In the genomic region with DNA sequence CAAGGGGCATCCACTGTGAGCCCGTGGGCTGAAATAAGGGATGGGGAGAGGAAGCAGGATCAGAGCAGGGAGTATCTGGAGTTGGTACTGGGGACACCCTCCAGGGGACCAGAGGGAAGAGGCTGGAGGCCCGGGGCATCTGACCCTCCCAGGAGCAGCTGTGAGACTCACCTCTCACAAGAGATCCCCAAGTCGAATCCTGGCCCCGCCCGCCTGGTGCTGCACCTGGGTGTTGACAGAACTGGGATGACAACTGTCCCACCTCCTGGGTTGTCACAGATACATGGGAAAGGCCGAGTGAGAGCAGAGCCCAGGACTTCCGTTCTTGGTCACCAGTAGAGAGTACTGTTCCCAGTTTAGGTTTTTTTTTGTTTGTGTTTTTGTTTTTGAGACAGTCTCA, we compare ENCODE assay signal across 17 cellular contexts.
A peak's percentile ranks its signal among the peaks of the same experiment; 100 is the strongest.
DNase-seq lines count a peak whose midpoint lies in the region; ATAC-seq and TF ChIP-seq lines count a peak whose summit lies in the region.
"Had no signal": no experiment of that assay in that cellular context is flagged by ENCODE, and none has a peak within 500 bp of the region (broad histone marks: within the 10 kb centered on the region; RNA-seq: fewer than 3 reads in every experiment).

No MANE protein-coding gene starts in this region.

- H3K4me2 ChIP-seq in BLaER1, result peak overlapping the region; percentile 91

- peaks cover 13% of the 10 kb centered on the region; the same call in 1 of the 2 replicates for H3K27me3 ChIP-seq in BLaER1
- peaks cover 3% of the 10 kb centered on the region for H3K27me3 ChIP-seq in lower lobe of right lung (ENCODE audit: low read depth)
- no peaks in the 10 kb centered on the region for H3K27me3 ChIP-seq in Caco-2 (replicated peaks; ENCODE audit: control insufficient read depth, insufficient read depth, low read length)

- no peak overlapping the region for H3K9ac ChIP-seq in BLaER1

- POLR2A ChIA-PET in WTC11 (lab: Charles Lee), result no interaction called here
- POLR2A ChIA-PET in Caco-2 (lab: Charles Lee), result no interaction called here

- TF ChIP-seq CTCF in WTC11 (IDR thresholded peaks at IDR 0.05) (no peak), lower lobe of right lung (IDR thresholded peaks at IDR 0.05) (no peak), Caco-2 (IDR thresholded peaks at IDR 0.05; ENCODE audit: insufficient read depth in 1 of 2, low read depth in 1 of 2, low read length in 1 of 2, severe bottlenecking in 1 of 2, unreplicated experiment in 1 of 2) (no peak)

- no TSS peak for BruUV-seq in Caco-2 (replicated peaks; lab: Mats Ljungman, UMichigan)

- H3K4me1 ChIP-seq in BLaER1, result peaks cover 89% of the 10 kb centered on the region
- peaks cover 3% of the 10 kb centered on the region for H3K4me1 ChIP-seq in lower lobe of right lung
- H3K4me1 ChIP-seq in Caco-2, result peaks cover 12% of the 10 kb centered on the region; the same call in 1 of the 2 replicates

- H3K4me1 Mint-ChIP-seq in WTC11, result no peaks in the 10 kb centered on the region
- H3K4me1 Mint-ChIP-seq in stimulated activated effector memory CD8-positive, alpha-beta T cell treated with anti-CD3 and anti-CD28 coated beads, Interleukin-12 subunit alpha, Interleukin-12 subunit beta, amount 100 ng/mL, for 72 hours, result peaks cover 5% of the 10 kb centered on the region
- peaks cover 5% of the 10 kb centered on the region for H3K4me1 Mint-ChIP-seq in Caco-2 (ENCODE audit: low read depth, unreplicated experiment)

- no peaks in the 10 kb centered on the region for H3K9me3 ChIP-seq in BLaER1
- no peaks in the 10 kb centered on the region for H3K9me3 ChIP-seq in lower lobe of right lung
- no peaks in the 10 kb centered on the region for H3K9me3 ChIP-seq in Caco-2

- H3K9me3 Mint-ChIP-seq in WTC11 (no peaks in the 10 kb centered on the region), Caco-2 (ENCODE audit: unreplicated experiment) (no peaks in the 10 kb centered on the region)
- no peaks in the 10 kb centered on the region for H3K9me3 Mint-ChIP-seq in stimulated activated effector memory CD8-positive, alpha-beta T cell treated with anti-CD3 and anti-CD28 coated beads, Interleukin-12 subunit alpha, Interleukin-12 subunit beta, amount 100 ng/mL, for 72 hours

- no peaks in the 10 kb centered on the region for H3K27me3 Mint-ChIP-seq in WTC11 (ENCODE audit: low read depth)
- no peaks in the 10 kb centered on the region for H3K27me3 Mint-ChIP-seq in Caco-2 (ENCODE audit: insufficient read depth, unreplicated experiment)

- no peaks in the 10 kb centered on the region; the same call in 1 of the 2 replicates for H3K36me3 Mint-ChIP-seq in WTC11
- H3K36me3 Mint-ChIP-seq in stimulated activated effector memory CD8-positive, alpha-beta T cell treated with anti-CD3 and anti-CD28 coated beads, Interleukin-12 subunit alpha, Interleukin-12 subunit beta, amount 100 ng/mL, for 72 hours, result no peaks in the 10 kb centered on the region
- peaks cover 10% of the 10 kb centered on the region for H3K36me3 Mint-ChIP-seq in Caco-2 (ENCODE audit: insufficient read depth, unreplicated experiment)

- peaks cover under 1% of the 10 kb centered on the region; the same call in 1 of the 2 replicates for H3K36me3 ChIP-seq in BLaER1
- no peaks in the 10 kb centered on the region for H3K36me3 ChIP-seq in lower lobe of right lung
- H3K36me3 ChIP-seq in Caco-2 (ENCODE audit: control insufficient read depth, insufficient read depth, low read length), result no peaks in the 10 kb centered on the region

- H3K4me3 Mint-ChIP-seq in WTC11 (no peak overlapping the region), Caco-2 (ENCODE audit: unreplicated experiment) (no peak overlapping the region)
- no peak overlapping the region for H3K4me3 Mint-ChIP-seq in stimulated activated effector memory CD8-positive, alpha-beta T cell treated with anti-CD3 and anti-CD28 coated beads, Interleukin-12 subunit alpha, Interleukin-12 subunit beta, amount 100 ng/mL, for 72 hours

- H3K4me3 ChIP-seq in BLaER1 (no peak overlapping the region), lower lobe of right lung (no peak overlapping the region), Caco-2 (ENCODE audit: low read depth, low read length) (no peak overlapping the region)
- H3K4me3 ChIP-seq: GM12878 had no signal

- H3K27ac ChIP-seq in BLaER1 (peak overlapping the region; percentile 59), lower lobe of right lung (no peak overlapping the region)

- no peaks in the 10 kb centered on the region for H4K20me1 ChIP-seq in BLaER1

- DNase-seq in WTC11 (ENCODE audit: low spot score) (no peak), lower lobe of right lung (peak; percentile 50), Caco-2 (no peak)
- DNase-seq in stimulated activated effector memory CD8-positive, alpha-beta T cell treated with anti-CD3 and anti-CD28 coated beads, Interleukin-12 subunit alpha, Interleukin-12 subunit beta, amount 100 ng/mL, for 72 hours (ENCODE audit: low spot score in 2 of 2), result no peak
- DNase-seq: AML-193, DMS 273 treated with DMSO at 0.1 percent for 48 hours, DMS79 treated with DMSO at 0.1 percent for 48 hours, GOT3, Kasumi-1, NCI-H1694 treated with DMSO at 0.1 percent for 48 hours, NCI-H446, NCI-H526 treated with DMSO at 0.1 percent for 48 hours, Right ventricle myocardium superior had no signal

- H3K27ac Mint-ChIP-seq in WTC11 (peak overlapping the region; percentile 57), Caco-2 (ENCODE audit: unreplicated experiment) (no peak overlapping the region)
- H3K27ac Mint-ChIP-seq in stimulated activated effector memory CD8-positive, alpha-beta T cell treated with anti-CD3 and anti-CD28 coated beads, Interleukin-12 subunit alpha, Interleukin-12 subunit beta, amount 100 ng/mL, for 72 hours, result peak overlapping the region; percentile 22

- CTCF ChIA-PET in WTC11 (lab: Charles Lee), result interaction anchor here (0.5 to 1.2 kb wide), 2 partner anchors 91 to 264 kb away, joined by 3 read pairs; no protein-coding TSS in a partner anchor
- CTCF ChIA-PET in Caco-2 (lab: Charles Lee), result no interaction called here

- intact Hi-C loops in lower lobe of right lung (cut with DNase I), result no loop called here
- intact Hi-C loops in Caco-2 (cut with micrococcal nuclease; ENCODE audit: unreplicated experiment), result no loop called here

- ATAC-seq in WTC11 (no peak), lower lobe of right lung (no peak), HG03159 (IDR thresholded peaks at IDR 0.05; ENCODE audit: unreplicated experiment) (no peak), HG03460 (IDR thresholded peaks at IDR 0.05; ENCODE audit: unreplicated experiment) (no peak)
- ATAC-seq in stimulated activated effector memory CD8-positive, alpha-beta T cell treated with anti-CD3 and anti-CD28 coated beads, Interleukin-12 subunit alpha, Interleukin-12 subunit beta, amount 100 ng/mL, for 72 hours, result no peak
- ATAC-seq: GM12878 had no signal

TF ChIP-seq in WTC11, 78 proteins besides CTCF, POLR2A, EP300 and RAD21:
- no peak for TF ChIP-seq RORB (CRISPR knock-in tag; IDR thresholded peaks at IDR 0.05)
- no peak for TF ChIP-seq NFATC4 (CRISPR knock-in tag; IDR thresholded peaks at IDR 0.05)
- no peak for TF ChIP-seq HMGA2 (CRISPR knock-in tag; IDR thresholded peaks at IDR 0.05)
- TF ChIP-seq MXD4 (CRISPR knock-in tag; IDR thresholded peaks at IDR 0.05; ENCODE audit: borderline replicate concordance), result no peak
- no peak for TF ChIP-seq TEAD1 (CRISPR knock-in tag; IDR thresholded peaks at IDR 0.05)
- no peak for TF ChIP-seq NR3C1 (CRISPR knock-in tag; conservative IDR thresholded peaks at IDR 0.05; ENCODE audit: low read depth)
